8 cellular contexts compared by ENCODE assay signal in the genomic region with DNA sequence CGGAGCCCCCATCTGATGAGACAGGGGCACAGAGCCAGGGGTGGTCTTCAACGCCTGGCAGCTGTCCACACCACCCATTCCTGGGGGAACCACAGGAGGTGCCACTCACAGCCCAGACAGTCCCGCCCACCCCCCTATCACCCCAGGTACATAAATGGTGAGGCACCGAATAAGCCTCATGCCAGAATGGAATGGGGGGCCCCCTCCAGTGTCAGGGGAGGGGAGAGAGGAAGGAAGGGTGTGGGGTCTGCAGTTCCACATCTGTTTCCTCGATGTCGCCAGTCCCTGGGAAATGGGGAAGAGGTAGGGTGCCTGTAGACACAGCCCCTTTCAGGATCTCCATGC. TPM values are rescaled to one million over a fixed set of nuclear protein-coding genes. Genes with fewer than 3 reads are reported as not detected.
DNase-seq lines count a peak whose midpoint lies in the region; ATAC-seq, FAIRE-seq and TF ChIP-seq lines count a peak whose summit lies in the region.

No MANE protein-coding gene starts in this region.

- no peak overlapping the region for H3K4me3 Mint-ChIP-seq in MCF 10A (ENCODE audit: unreplicated experiment)
- peak overlapping the region; percentile 87 for H3K4me3 Mint-ChIP-seq in type B pancreatic cell

- H3K36me3 ChIP-seq in breast epithelium (peaks cover 3% of the 10 kb centered on the region), K562 (ENCODE audit: control insufficient read depth, insufficient read depth, low read length) (peaks cover 53% of the 10 kb centered on the region), mesodermal cell (ENCODE audit: control insufficient read depth, insufficient read depth, low read length) (peaks cover 45% of the 10 kb centered on the region)

- H3K4me1 ChIP-seq in breast epithelium, result no peaks in the 10 kb centered on the region
- H3K4me1 ChIP-seq in K562 (replicated peaks in 1 of 2; ENCODE audit: control insufficient read depth in 2 of 2, insufficient read depth in 2 of 2, low read length in 2 of 2), result peaks cover 29 to 85% of the 10 kb centered on the region in 2 experiments
- H3K4me1 ChIP-seq in mesodermal cell (ENCODE audit: control insufficient read depth, insufficient read depth, low read length, poor library complexity, severe bottlenecking), result peaks cover 46% of the 10 kb centered on the region

- H3K27me3 ChIP-seq in breast epithelium, result no peaks in the 10 kb centered on the region
- H3K27me3 ChIP-seq in K562 (ENCODE audit: control insufficient read depth in 2 of 2, insufficient read depth in 2 of 2, low read length in 2 of 2), result no peaks in the 10 kb centered on the region

- WGBS in K562 (ENCODE audit: insufficient coverage, low coverage, missing lambda C conversion rate), result 82% methylated on average over 2 of the region's 6 CpGs
- WGBS in mesodermal cell (ENCODE audit: insufficient coverage in 2 of 2), 2 experiments, result 69 to 74% methylated on average over 4 to 5 of the region's 6 CpGs

- no peak for ATAC-seq in K562

- H3K27me3 Mint-ChIP-seq in MCF 10A (ENCODE audit: insufficient read depth, unreplicated experiment), result no peaks in the 10 kb centered on the region
- H3K27me3 Mint-ChIP-seq in type B pancreatic cell, result peaks cover 4% of the 10 kb centered on the region

- H3K79me2 ChIP-seq in K562 (ENCODE audit: control insufficient read depth, insufficient read depth, low read length), result peaks cover 86% of the 10 kb centered on the region

- peak overlapping the region; percentile 82 to 95 for H3K9ac ChIP-seq in K562 (ENCODE audit: insufficient read depth in 1 of 2, low read depth in 2 of 2, low read length in 2 of 2)

- H3K9me3 ChIP-seq in breast epithelium (no peaks in the 10 kb centered on the region), K562 (replicated peaks; ENCODE audit: control insufficient read depth, insufficient read depth, low read depth, low read length) (no peaks in the 10 kb centered on the region), mesodermal cell (ENCODE audit: control insufficient read depth, low read length) (no peaks in the 10 kb centered on the region)

- H2AFZ ChIP-seq in K562 (ENCODE audit: low read depth, low read length), result no peak overlapping the region

- POLR2A ChIA-PET in MCF 10A (lab: Yijun Ruan, JAX) (interaction anchor here (1.8 to 3.0 kb wide), 2 partner anchors 15 to 42 kb away, joined by 7 to 14 read pairs; no protein-coding TSS in a partner anchor), K562 (lab: Yijun Ruan, JAX) (interaction anchor here (0.7 to 2.2 kb wide), 3 partner anchors 9 to 60 kb away, joined by 3 to 14 read pairs (median 8); partner anchors contain the start of genes AFMID and TK1)

- H3K4me3 ChIP-seq in breast epithelium (peak overlapping the region in 1 of 3 donors; percentile 86), K562 (peak overlapping the region; percentile 98), mesodermal cell (ENCODE audit: extremely low read depth, insufficient read depth, low read length, poor library complexity, severe bottlenecking) (peak overlapping the region; percentile 91)

- TF ChIP-seq RAD21 in K562 (CRISPR knock-in tag; conservative IDR thresholded peaks at IDR 0.05 in 1 of 2, IDR thresholded peaks at IDR 0.05 in 1 of 2), result no peak

- no peaks in the 10 kb centered on the region; the same call in 1 of the 2 replicates for H4K20me1 ChIP-seq in K562 (replicated peaks; ENCODE audit: control insufficient read depth, insufficient read depth, low read length)

- CTCF ChIA-PET in MCF 10A (lab: Yijun Ruan, JAX), result interaction anchor here (0.6 to 2.2 kb wide), 3 partner anchors 11 to 224 kb away, joined by 4 to 9 read pairs (median 7); no protein-coding TSS in a partner anchor
- CTCF ChIA-PET in K562 (lab: Yijun Ruan, JAX; ENCODE audit: low intra/inter-chr PET ratio), result no interaction called here

- peak overlapping the region; percentile 81 for H3K4me2 ChIP-seq in K562 (ENCODE audit: insufficient read depth, low read length)

- DNase-seq in breast epithelium (ENCODE audit: low spot score in 2 of 2) (no peak), MCF 10A (ENCODE audit: unreplicated experiment) (no peak), K562 (ENCODE audit: extremely low read depth in 1 of 4, low spot score in 3 of 4) (peak in 1 of 4 experiments; percentile 31), type B pancreatic cell (ENCODE audit: extremely low spot score, unreplicated experiment) (no peak), UCSD-AML1 (lab: John Stamatoyannopoulos, UW; ENCODE audit: unreplicated experiment) (no peak), NCI-H187 (lab: John Stamatoyannopoulos, UW) (no peak), Kasumi-1 (lab: John Stamatoyannopoulos, UW) (no peak)

- H3K9me3 Mint-ChIP-seq in MCF 10A (ENCODE audit: unreplicated experiment) (no peaks in the 10 kb centered on the region), type B pancreatic cell (no peaks in the 10 kb centered on the region)

- H3K27ac Mint-ChIP-seq in MCF 10A (ENCODE audit: low read depth, unreplicated experiment), result no peak overlapping the region
- H3K27ac Mint-ChIP-seq in type B pancreatic cell, result peak overlapping the region; percentile 89

- H3K36me3 Mint-ChIP-seq in MCF 10A (ENCODE audit: insufficient read depth, unreplicated experiment), result peaks cover 11% of the 10 kb centered on the region
- H3K36me3 Mint-ChIP-seq in type B pancreatic cell, result peaks cover 7% of the 10 kb centered on the region

- TF ChIP-seq CTCF in breast epithelium (IDR thresholded peaks at IDR 0.05), result no peak
- no peak for TF ChIP-seq CTCF in MCF 10A (IDR thresholded peaks at IDR 0.05; ENCODE audit: unreplicated experiment)
- TF ChIP-seq CTCF in K562 (IDR thresholded peaks at IDR 0.05 in 2 of 3, conservative IDR thresholded peaks at IDR 0.05 in 1 of 3; ENCODE audit: insufficient read depth in 2 of 3, low read depth in 1 of 3, low read length in 3 of 3), result no peak
- TF ChIP-seq CTCF in type B pancreatic cell (conservative IDR thresholded peaks at IDR 0.05), result no peak

- peak overlapping the region; percentile 90 for H3K27ac ChIP-seq in breast epithelium
- H3K27ac ChIP-seq in K562 (ENCODE audit: extremely low read depth, low read depth, low read length), result peak overlapping the region; percentile 81
- peak overlapping the region; percentile 97 for H3K27ac ChIP-seq in mesodermal cell (ENCODE audit: low read depth, low read length, severe bottlenecking)

- intact Hi-C loops in breast epithelium (cut with DNase I; ENCODE audit: low total_unique reads) (no loop called here), MCF 10A (cut with micrococcal nuclease) (no loop called here), K562 (cut with micrococcal nuclease) (loop anchor here (5.0 kb wide), 1 partner anchor 40 kb away; the partner anchor contains the start of gene SYNGR2)

- FAIRE-seq in K562 (lab: Jason Lieb, UNC), result no peak

- BruUV-seq in MCF 10A (replicated peaks; lab: Mats Ljungman, UMichigan), result no TSS peak
- BruUV-seq in K562 (replicated peaks; lab: Mats Ljungman, UMichigan), result no TSS peak

- TF ChIP-seq EP300 in K562 (IDR thresholded peaks at IDR 0.05; ENCODE audit: low read length), result no peak

- H3K4me1 Mint-ChIP-seq in MCF 10A (ENCODE audit: insufficient read depth, unreplicated experiment) (no peaks in the 10 kb centered on the region), type B pancreatic cell (ENCODE audit: unreplicated experiment) (peaks cover 9% of the 10 kb centered on the region)

- H3K9me1 ChIP-seq in K562 (ENCODE audit: control insufficient read depth, insufficient read depth, low read length), result no peaks in the 10 kb centered on the region

- in situ Hi-C loops in K562 (cut with MboI), result no loop called here

- TF ChIP-seq POLR2A in breast epithelium (IDR thresholded peaks at IDR 0.05), result no peak
- no peak for TF ChIP-seq POLR2A in K562 (conservative IDR thresholded peaks at IDR 0.05)

RNA-seq across cellular contexts. Expression of gene TMC6, which starts 1.7 kb away (rescaled TPM):
- 10 to 100 TPM; 18.6 to 45.9 (median 28.4) TPM for total RNA-seq in breast epithelium
- 3.1 and 7.3 TPM in 2 replicates for total RNA-seq in MCF 10A (2022)
- total RNA-seq in K562 (2011; cell fraction: chromatin; rRNA removed; ENCODE audit: low replicate concordance), result 470 and 1,385 TPM in 2 replicates
- 924 and 982 TPM in 2 replicates for total RNA-seq in K562 (2011; cell fraction: nucleolus; rRNA removed)
- total RNA-seq in K562 (2011; cell fraction: nucleoplasm; rRNA removed), result 574 and 584 TPM in 2 replicates
- total RNA-seq in K562 (2014; rRNA removed), result 183 and 200 TPM in 2 replicates
- 30.2 and 33.0 TPM in 2 replicates for total RNA-seq in K562 (2014; rRNA removed; fragmentation: Illumina TruSeq; extraction: Trizol)
- 64.8 and 66.9 TPM in 2 replicates for total RNA-seq in K562 (2015; rRNA removed; fragmentation: Illumina TruSeq; extraction: Trizol)
- total RNA-seq in K562 (2021), result 304 and 351 TPM in 2 replicates
- 66.9 and 116 TPM in 2 replicates for polyA plus RNA-seq in K562 (2011; rRNA removed)
- polyA plus RNA-seq in K562 (2011; cell fraction: cytosol; rRNA removed), result 66.0 and 200 TPM in 2 replicates
- 537 and 1,067 TPM in 2 replicates for polyA plus RNA-seq in K562 (2011; cell fraction: nucleus; rRNA removed)
- polyA plus RNA-seq in K562 (2012), result 156 and 191 TPM in 2 replicates
- polyA plus RNA-seq in K562 (2014; fragmentation: Illumina TruSeq; extraction: Trizol), result 36.6 and 87.5 TPM in 2 replicates
- 1 to 10 TPM; 4.1 to 8.2 TPM for polyA plus RNA-seq in K562 (2014; fragmentation: Nextera tagmentation; extraction: Ambion mirVana)
- 201 and 246 TPM in 2 replicates for polyA plus RNA-seq in K562 (2014; rRNA removed)
- 21.1 and 34.2 TPM in 2 replicates for polyA minus RNA-seq in K562 (2011; rRNA and poly(A)+ RNA removed)
- 97.7 and 104 TPM in 2 replicates for polyA minus RNA-seq in K562 (2011; cell fraction: cytosol; rRNA and poly(A)+ RNA removed)
- 176 and 224 TPM in 2 replicates for polyA minus RNA-seq in K562 (2011; cell fraction: nucleus; rRNA and poly(A)+ RNA removed)
- 149 TPM for polyA plus RNA-seq in mesodermal cell (2013, experiment 1 of 2)
- 113 TPM for polyA plus RNA-seq in mesodermal cell (2013, experiment 2 of 2)
- 94.4 and 122 TPM in 2 replicates for total RNA-seq in type B pancreatic cell (ENCODE audit: low replicate concordance)

RNA-seq across cellular contexts. Expression of gene TMC8, which starts 3.7 kb away (rescaled TPM):
- total RNA-seq in breast epithelium (1 to 10 TPM; 4.2 to 9.9 (median 8.8) TPM), MCF 10A (2022) (not detected in 2 replicates), K562 (2014; rRNA removed) (4.8 TPM in 2 replicates), K562 (2014; rRNA removed; fragmentation: Illumina TruSeq; extraction: Trizol) (1.0 and 1.3 TPM in 2 replicates), K562 (2015; rRNA removed; fragmentation: Illumina TruSeq; extraction: Trizol) (1.3 TPM in 2 replicates), K562 (2021) (8.3 and 10.3 TPM in 2 replicates), type B pancreatic cell (ENCODE audit: low replicate concordance) (0.85 and 0.90 TPM in 2 replicates)
- 23.0 and 64.6 TPM in 2 replicates for total RNA-seq in K562 (2011; cell fraction: chromatin; rRNA removed; ENCODE audit: low replicate concordance)
- 33.3 and 43.0 TPM in 2 replicates for total RNA-seq in K562 (2011; cell fraction: nucleolus; rRNA removed)
- total RNA-seq in K562 (2011; cell fraction: nucleoplasm; rRNA removed), result 24.9 and 26.8 TPM in 2 replicates
- polyA plus RNA-seq in K562 (2011; rRNA removed) (3.5 and 6.1 TPM in 2 replicates), K562 (2014; fragmentation: Illumina TruSeq; extraction: Trizol) (2.8 and 5.7 TPM in 2 replicates), K562 (2014; fragmentation: Nextera tagmentation; extraction: Ambion mirVana) (under 1 TPM; 0.13 to 0.21 TPM), K562 (2014; rRNA removed) (4.1 and 10.9 TPM in 2 replicates)
- polyA plus RNA-seq in K562 (2011; cell fraction: cytosol; rRNA removed), result 1.9 and 10.1 TPM in 2 replicates
- 15.8 and 47.9 TPM in 2 replicates for polyA plus RNA-seq in K562 (2011; cell fraction: nucleus; rRNA removed)
- 7.4 and 8.2 TPM in 2 replicates for polyA plus RNA-seq in K562 (2012)
- 2.4 and 2.5 TPM in 2 replicates for polyA minus RNA-seq in K562 (2011; rRNA and poly(A)+ RNA removed)
- 2.2 and 4.6 TPM in 2 replicates for polyA minus RNA-seq in K562 (2011; cell fraction: cytosol; rRNA and poly(A)+ RNA removed)
- polyA minus RNA-seq in K562 (2011; cell fraction: nucleus; rRNA and poly(A)+ RNA removed), result 9.6 and 12.8 TPM in 2 replicates
- 8.0 TPM for polyA plus RNA-seq in mesodermal cell (2013, experiment 1 of 2)
- polyA plus RNA-seq in mesodermal cell (2013, experiment 2 of 2), result 5.5 TPM

RNA-seq across cellular contexts. Expression of gene C17orf99, which starts 19.3 kb away (rescaled TPM):
- total RNA-seq in breast epithelium, result not detected
- not detected in 2 replicates for total RNA-seq in MCF 10A (2022)
- 66.4 and 86.5 TPM in 2 replicates for total RNA-seq in K562 (2011; cell fraction: chromatin; rRNA removed; ENCODE audit: low replicate concordance)
- total RNA-seq in K562 (2011; cell fraction: nucleolus; rRNA removed), result 51.9 and 66.7 TPM in 2 replicates
- 36.2 and 47.7 TPM in 2 replicates for total RNA-seq in K562 (2011; cell fraction: nucleoplasm; rRNA removed)
- total RNA-seq in K562 (2014; rRNA removed), result 16.8 and 17.3 TPM in 2 replicates
- 7.1 and 7.5 TPM in 2 replicates for total RNA-seq in K562 (2014; rRNA removed; fragmentation: Illumina TruSeq; extraction: Trizol)
- 4.0 and 5.8 TPM in 2 replicates for total RNA-seq in K562 (2015; rRNA removed; fragmentation: Illumina TruSeq; extraction: Trizol)
- 16.4 and 18.9 TPM in 2 replicates for total RNA-seq in K562 (2021)
- 15.9 and 16.2 TPM in 2 replicates for polyA plus RNA-seq in K562 (2011; rRNA removed)
- 11.8 and 31.5 TPM in 2 replicates for polyA plus RNA-seq in K562 (2011; cell fraction: cytosol; rRNA removed)
- 30.9 and 68.9 TPM in 2 replicates for polyA plus RNA-seq in K562 (2011; cell fraction: nucleus; rRNA removed)
- 4.7 and 6.4 TPM in 2 replicates for polyA plus RNA-seq in K562 (2012)
- polyA plus RNA-seq in K562 (2014; fragmentation: Illumina TruSeq; extraction: Trizol), result 14.3 and 20.0 TPM in 2 replicates
- polyA plus RNA-seq in K562 (2014; fragmentation: Nextera tagmentation; extraction: Ambion mirVana), result 1 to 10 TPM; 4.1 to 7.7 TPM
- 16.4 and 19.9 TPM in 2 replicates for polyA plus RNA-seq in K562 (2014; rRNA removed)
- polyA minus RNA-seq in K562 (2011; rRNA and poly(A)+ RNA removed), result 2.7 and 10.0 TPM in 2 replicates
- 6.5 and 11.1 TPM in 2 replicates for polyA minus RNA-seq in K562 (2011; cell fraction: cytosol; rRNA and poly(A)+ RNA removed)
- polyA minus RNA-seq in K562 (2011; cell fraction: nucleus; rRNA and poly(A)+ RNA removed), result 5.6 and 11.8 TPM in 2 replicates
- not detected for polyA plus RNA-seq in mesodermal cell (2013, experiment 1 of 2)
- polyA plus RNA-seq in mesodermal cell (2013, experiment 2 of 2), result not detected
- total RNA-seq in type B pancreatic cell (ENCODE audit: low replicate concordance), result not detected in 2 replicates

RNA-seq across cellular contexts. Expression of gene SYNGR2, which starts 41.5 kb away (rescaled TPM):
- total RNA-seq in breast epithelium (10 to 100 TPM; 37.8 to 69.5 (median 64.2) TPM), MCF 10A (2022) (52.2 and 54.2 TPM in 2 replicates), K562 (2014; rRNA removed) (87.8 and 120 TPM in 2 replicates), K562 (2014; rRNA removed; fragmentation: Illumina TruSeq; extraction: Trizol) (29.7 and 44.9 TPM in 2 replicates), K562 (2015; rRNA removed; fragmentation: Illumina TruSeq; extraction: Trizol) (68.0 and 68.2 TPM in 2 replicates), K562 (2021) (173 and 185 TPM in 2 replicates), type B pancreatic cell (ENCODE audit: low replicate concordance) (64.1 and 179 TPM in 2 replicates)
- 68.6 and 254 TPM in 2 replicates for total RNA-seq in K562 (2011; cell fraction: chromatin; rRNA removed; ENCODE audit: low replicate concordance)
- 327 and 339 TPM in 2 replicates for total RNA-seq in K562 (2011; cell fraction: nucleolus; rRNA removed)
- 222 and 253 TPM in 2 replicates for total RNA-seq in K562 (2011; cell fraction: nucleoplasm; rRNA removed)
- polyA plus RNA-seq in K562 (2011; rRNA removed) (159 and 208 TPM in 2 replicates), K562 (2014; fragmentation: Illumina TruSeq; extraction: Trizol) (167 and 172 TPM in 2 replicates), K562 (2014; fragmentation: Nextera tagmentation; extraction: Ambion mirVana) (1 to 10 TPM; 1.4 to 7.6 TPM), K562 (2014; rRNA removed) (140 and 156 TPM in 2 replicates)
- 393 and 921 TPM in 2 replicates for polyA plus RNA-seq in K562 (2011; cell fraction: cytosol; rRNA removed)
- 163 and 222 TPM in 2 replicates for polyA plus RNA-seq in K562 (2011; cell fraction: nucleus; rRNA removed)
- polyA plus RNA-seq in K562 (2012), result 104 and 149 TPM in 2 replicates
- 64.8 and 150 TPM in 2 replicates for polyA minus RNA-seq in K562 (2011; rRNA and poly(A)+ RNA removed)
- polyA minus RNA-seq in K562 (2011; cell fraction: cytosol; rRNA and poly(A)+ RNA removed), result 129 and 147 TPM in 2 replicates
- 33.9 and 38.4 TPM in 2 replicates for polyA minus RNA-seq in K562 (2011; cell fraction: nucleus; rRNA and poly(A)+ RNA removed)
- polyA plus RNA-seq in mesodermal cell (2013, experiment 1 of 2), result 42.5 TPM
- polyA plus RNA-seq in mesodermal cell (2013, experiment 2 of 2), result 31.4 TPM

RNA-seq across cellular contexts. Expression of gene TK1, which starts 60.0 kb away (rescaled TPM):
- total RNA-seq in breast epithelium (1 to 10 TPM; 2.6 to 5.6 (median 3.7) TPM), MCF 10A (2022) (8.5 and 21.4 TPM in 2 replicates), K562 (2014; rRNA removed) (195 and 231 TPM in 2 replicates), K562 (2014; rRNA removed; fragmentation: Illumina TruSeq; extraction: Trizol) (45.0 and 59.5 TPM in 2 replicates), K562 (2015; rRNA removed; fragmentation: Illumina TruSeq; extraction: Trizol) (97.7 and 98.0 TPM in 2 replicates), K562 (2021) (198 TPM in 2 replicates), type B pancreatic cell (ENCODE audit: low replicate concordance) (34.4 and 41.2 TPM in 2 replicates)
- total RNA-seq in K562 (2011; cell fraction: chromatin; rRNA removed; ENCODE audit: low replicate concordance), result 24.3 and 89.6 TPM in 2 replicates
- total RNA-seq in K562 (2011; cell fraction: nucleolus; rRNA removed), result 88.4 and 100 TPM in 2 replicates
- 53.4 and 62.0 TPM in 2 replicates for total RNA-seq in K562 (2011; cell fraction: nucleoplasm; rRNA removed)
- polyA plus RNA-seq in K562 (2011; rRNA removed) (123 and 130 TPM in 2 replicates), K562 (2014; fragmentation: Illumina TruSeq; extraction: Trizol) (103 and 216 TPM in 2 replicates), K562 (2014; fragmentation: Nextera tagmentation; extraction: Ambion mirVana) (10 to 100 TPM in 1 of 2 experiments, 1 to 10 TPM in 1; 8.4 to 29.9 TPM), K562 (2014; rRNA removed) (192 and 280 TPM in 2 replicates)
- polyA plus RNA-seq in K562 (2011; cell fraction: cytosol; rRNA removed), result 232 and 546 TPM in 2 replicates
- polyA plus RNA-seq in K562 (2011; cell fraction: nucleus; rRNA removed), result 82.4 and 119 TPM in 2 replicates
- 204 and 231 TPM in 2 replicates for polyA plus RNA-seq in K562 (2012)
- 86.2 and 149 TPM in 2 replicates for polyA minus RNA-seq in K562 (2011; rRNA and poly(A)+ RNA removed)
- polyA minus RNA-seq in K562 (2011; cell fraction: cytosol; rRNA and poly(A)+ RNA removed), result 121 and 135 TPM in 2 replicates
- polyA minus RNA-seq in K562 (2011; cell fraction: nucleus; rRNA and poly(A)+ RNA removed), result 32.2 and 35.5 TPM in 2 replicates
- 52.8 TPM for polyA plus RNA-seq in mesodermal cell (2013, experiment 1 of 2)
- 44.5 TPM for polyA plus RNA-seq in mesodermal cell (2013, experiment 2 of 2)
